1 cellular context compared by ENCODE assay signal in the genomic region with DNA sequence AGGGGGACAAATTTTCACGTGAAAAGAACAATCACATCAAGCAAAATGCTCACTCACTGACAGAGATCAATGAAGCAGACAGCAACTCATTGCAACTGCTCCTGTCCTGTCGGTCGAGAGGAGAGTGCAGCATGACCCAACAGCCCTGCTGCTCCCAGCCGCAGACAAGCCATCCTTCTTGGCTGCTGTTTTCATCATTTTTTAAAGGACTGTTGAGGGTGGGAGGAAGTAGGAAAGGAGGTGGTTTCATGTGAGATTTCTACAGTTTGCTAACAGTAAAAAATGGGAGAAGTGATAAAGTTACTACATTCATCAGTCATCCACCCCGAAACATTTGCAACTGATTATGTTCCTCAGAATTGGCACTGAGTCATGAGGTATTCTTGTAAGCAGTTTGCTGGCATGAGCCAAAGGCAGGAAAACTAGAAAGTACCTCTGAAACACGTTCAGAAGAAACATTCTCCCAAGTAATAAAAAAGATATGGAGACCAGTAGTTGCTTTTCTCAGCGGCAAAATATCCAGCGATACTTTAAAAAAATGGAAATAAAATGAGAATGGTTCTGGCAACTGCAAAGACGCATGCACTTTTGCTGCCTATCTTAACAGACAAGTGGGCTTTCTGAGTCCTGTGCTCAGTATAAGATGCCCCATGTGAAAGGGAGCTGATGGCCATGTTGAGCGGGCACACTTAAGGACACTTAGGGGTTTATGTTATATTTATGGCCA.
TF ChIP-seq lines count a peak whose summit lies in the region.

No MANE protein-coding gene starts in this region.

TF ChIP-seq in GM23338, 12 proteins besides CTCF, POLR2A, EP300 and RAD21 (continued from another document):
- TF ChIP-seq, protein P1, sequence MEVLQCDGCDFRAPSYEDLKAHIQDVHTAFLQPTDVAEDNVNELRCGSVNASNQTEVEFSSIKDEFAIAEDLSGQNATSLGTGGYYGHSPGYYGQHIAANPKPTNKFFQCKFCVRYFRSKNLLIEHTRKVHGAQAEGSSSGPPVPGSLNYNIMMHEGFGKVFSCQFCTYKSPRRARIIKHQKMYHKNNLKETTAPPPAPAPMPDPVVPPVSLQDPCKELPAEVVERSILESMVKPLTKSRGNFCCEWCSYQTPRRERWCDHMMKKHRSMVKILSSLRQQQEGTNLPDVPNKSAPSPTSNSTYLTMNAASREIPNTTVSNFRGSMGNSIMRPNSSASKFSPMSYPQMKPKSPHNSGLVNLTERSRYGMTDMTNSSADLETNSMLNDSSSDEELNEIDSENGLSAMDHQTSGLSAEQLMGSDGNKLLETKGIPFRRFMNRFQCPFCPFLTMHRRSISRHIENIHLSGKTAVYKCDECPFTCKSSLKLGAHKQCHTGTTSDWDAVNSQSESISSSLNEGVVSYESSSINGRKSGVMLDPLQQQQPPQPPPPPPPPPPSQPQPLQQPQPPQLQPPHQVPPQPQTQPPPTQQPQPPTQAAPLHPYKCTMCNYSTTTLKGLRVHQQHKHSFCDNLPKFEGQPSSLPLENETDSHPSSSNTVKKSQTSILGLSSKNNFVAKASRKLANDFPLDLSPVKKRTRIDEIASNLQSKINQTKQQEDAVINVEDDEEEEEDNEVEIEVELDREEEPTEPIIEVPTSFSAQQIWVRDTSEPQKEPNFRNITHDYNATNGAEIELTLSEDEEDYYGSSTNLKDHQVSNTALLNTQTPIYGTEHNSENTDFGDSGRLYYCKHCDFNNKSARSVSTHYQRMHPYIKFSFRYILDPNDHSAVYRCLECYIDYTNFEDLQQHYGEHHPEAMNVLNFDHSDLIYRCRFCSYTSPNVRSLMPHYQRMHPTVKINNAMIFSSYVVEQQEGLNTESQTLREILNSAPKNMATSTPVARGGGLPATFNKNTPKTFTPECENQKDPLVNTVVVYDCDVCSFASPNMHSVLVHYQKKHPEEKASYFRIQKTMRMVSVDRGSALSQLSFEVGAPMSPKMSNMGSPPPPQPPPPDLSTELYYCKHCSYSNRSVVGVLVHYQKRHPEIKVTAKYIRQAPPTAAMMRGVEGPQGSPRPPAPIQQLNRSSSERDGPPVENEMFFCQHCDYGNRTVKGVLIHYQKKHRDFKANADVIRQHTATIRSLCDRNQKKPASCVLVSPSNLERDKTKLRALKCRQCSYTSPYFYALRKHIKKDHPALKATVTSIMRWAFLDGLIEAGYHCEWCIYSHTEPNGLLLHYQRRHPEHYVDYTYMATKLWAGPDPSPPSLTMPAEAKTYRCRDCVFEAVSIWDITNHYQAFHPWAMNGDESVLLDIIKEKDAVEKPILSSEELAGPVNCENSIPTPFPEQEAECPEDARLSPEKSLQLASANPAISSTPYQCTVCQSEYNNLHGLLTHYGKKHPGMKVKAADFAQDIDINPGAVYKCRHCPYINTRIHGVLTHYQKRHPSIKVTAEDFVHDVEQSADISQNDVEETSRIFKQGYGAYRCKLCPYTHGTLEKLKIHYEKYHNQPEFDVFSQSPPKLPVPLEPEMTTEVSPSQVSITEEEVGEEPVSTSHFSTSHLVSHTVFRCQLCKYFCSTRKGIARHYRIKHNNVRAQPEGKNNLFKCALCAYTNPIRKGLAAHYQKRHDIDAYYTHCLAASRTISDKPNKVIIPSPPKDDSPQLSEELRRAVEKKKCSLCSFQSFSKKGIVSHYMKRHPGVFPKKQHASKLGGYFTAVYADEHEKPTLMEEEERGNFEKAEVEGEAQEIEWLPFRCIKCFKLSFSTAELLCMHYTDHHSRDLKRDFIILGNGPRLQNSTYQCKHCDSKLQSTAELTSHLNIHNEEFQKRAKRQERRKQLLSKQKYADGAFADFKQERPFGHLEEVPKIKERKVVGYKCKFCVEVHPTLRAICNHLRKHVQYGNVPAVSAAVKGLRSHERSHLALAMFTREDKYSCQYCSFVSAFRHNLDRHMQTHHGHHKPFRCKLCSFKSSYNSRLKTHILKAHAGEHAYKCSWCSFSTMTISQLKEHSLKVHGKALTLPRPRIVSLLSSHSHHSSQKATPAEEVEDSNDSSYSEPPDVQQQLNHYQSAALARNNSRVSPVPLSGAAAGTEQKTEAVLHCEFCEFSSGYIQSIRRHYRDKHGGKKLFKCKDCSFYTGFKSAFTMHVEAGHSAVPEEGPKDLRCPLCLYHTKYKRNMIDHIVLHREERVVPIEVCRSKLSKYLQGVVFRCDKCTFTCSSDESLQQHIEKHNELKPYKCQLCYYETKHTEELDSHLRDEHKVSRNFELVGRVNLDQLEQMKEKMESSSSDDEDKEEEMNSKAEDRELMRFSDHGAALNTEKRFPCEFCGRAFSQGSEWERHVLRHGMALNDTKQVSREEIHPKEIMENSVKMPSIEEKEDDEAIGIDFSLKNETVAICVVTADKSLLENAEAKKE (CRISPR knock-in tag; IDR thresholded peaks at IDR 0.05): no peak
- no peak for TF ChIP-seq POLR2AphosphoS5 (IDR thresholded peaks at IDR 0.05; ENCODE audit: low read depth)
- TF ChIP-seq EZH2 (IDR thresholded peaks at IDR 0.05; ENCODE audit: low read depth, unreplicated experiment): no peak
- TF ChIP-seq JUNB (IDR thresholded peaks at IDR 0.05; ENCODE audit: unreplicated experiment): no peak
TF ChIP-seq in GM23338: peak in this region for 0.
